12 cellular contexts compared by ENCODE assay signal in genomic region chr15:67825880-67826716, GRCh38. TPM values are rescaled to one million over a fixed set of nuclear protein-coding genes. Genes with fewer than 3 reads are reported as not detected.
DNase-seq lines count a peak whose midpoint lies in the region; ATAC-seq, FAIRE-seq and TF ChIP-seq lines count a peak whose summit lies in the region.
"Had no signal": no experiment of that assay in that cellular context is flagged by ENCODE, and none has a peak within 500 bp of the region (broad histone marks: within the 10 kb centered on the region; RNA-seq: fewer than 3 reads in every experiment).

No MANE protein-coding gene starts in this region.

- H3K4me3 ChIP-seq in breast epithelium: peak overlapping the region; percentile 7 to 50 (median 8)
- no peak overlapping the region for H3K4me3 ChIP-seq in HepG2 (replicated peaks in 1 of 3; ENCODE audit: insufficient read depth in 1 of 3, low read depth in 2 of 3, low read length in 3 of 3)

- H3K4me1 Mint-ChIP-seq in MCF 10A (ENCODE audit: insufficient read depth, unreplicated experiment): peaks cover 12% of the 10 kb centered on the region
- peaks cover 15% of the 10 kb centered on the region for H3K4me1 Mint-ChIP-seq in activated T-helper 2 cell treated with anti-CD3 and anti-CD28 coated beads, Interferon-gamma antibody, Interleukin-2, Interleukin-4, amounts not matched to agents 10 μg/mL and 5 μg/mL and 100 μg/mL, durations not matched to agents 14 hours and 24 hours and 36 hours (ENCODE audit: low read depth)
- peaks cover 77% of the 10 kb centered on the region for H3K4me1 Mint-ChIP-seq in stimulated activated naive CD8-positive, alpha-beta T cell treated with anti-CD3 and anti-CD28 coated beads, Interleukin-15, amount 100 ng/mL, for 72 hours

- H3K36me3 Mint-ChIP-seq in MCF 10A (ENCODE audit: insufficient read depth, unreplicated experiment): no peaks in the 10 kb centered on the region
- peaks cover 3% of the 10 kb centered on the region for H3K36me3 Mint-ChIP-seq in activated T-helper 2 cell treated with anti-CD3 and anti-CD28 coated beads, Interferon-gamma antibody, Interleukin-2, Interleukin-4, amounts not matched to agents 10 μg/mL and 5 μg/mL and 100 μg/mL, durations not matched to agents 14 hours and 24 hours and 36 hours (ENCODE audit: low read depth)

- H3K9me3 ChIP-seq in breast epithelium (no peaks in the 10 kb centered on the region), HepG2 (ENCODE audit: low read length) (no peaks in the 10 kb centered on the region)

- DNase-seq in breast epithelium (ENCODE audit: low spot score in 2 of 2): peak in 1 of 2 donors; percentile 49
- DNase-seq in MCF 10A (ENCODE audit: unreplicated experiment): no peak
- no peak for DNase-seq in activated T-helper 2 cell treated with anti-CD3 and anti-CD28 coated beads, Interferon-gamma antibody, Interleukin-2, Interleukin-4, amounts not matched to agents 10 μg/mL and 5 μg/mL and 100 μg/mL, durations not matched to agents 14 hours and 24 hours and 36 hours (ENCODE audit: low spot score)
- no peak for DNase-seq in HepG2 (ENCODE audit: low spot score)
- DNase-seq in stimulated activated naive CD8-positive, alpha-beta T cell treated with anti-CD3 and anti-CD28 coated beads, Interleukin-15, amount 100 ng/mL, for 72 hours: peak in 1 of 2 donors; percentile 20
- DNase-seq in hippocampal formation (lab: John Stamatoyannopoulos, UW): no peak
- DNase-seq in GF-D8 (lab: John Stamatoyannopoulos, UW): no peak
- DNase-seq: nucleus accumbens had no signal

- ATAC-seq in HepG2: no peak
- ATAC-seq in stimulated activated naive CD8-positive, alpha-beta T cell treated with anti-CD3 and anti-CD28 coated beads, Interleukin-15, amount 100 ng/mL, for 72 hours: no peak
- no peak for ATAC-seq in GM18519 (IDR thresholded peaks at IDR 0.05; ENCODE audit: low FRiP score, unreplicated experiment)

- H3K9me3 Mint-ChIP-seq in MCF 10A (ENCODE audit: unreplicated experiment): no peaks in the 10 kb centered on the region
- H3K9me3 Mint-ChIP-seq in activated T-helper 2 cell treated with anti-CD3 and anti-CD28 coated beads, Interferon-gamma antibody, Interleukin-2, Interleukin-4, amounts not matched to agents 10 μg/mL and 5 μg/mL and 100 μg/mL, durations not matched to agents 14 hours and 24 hours and 36 hours: no peaks in the 10 kb centered on the region
- H3K9me3 Mint-ChIP-seq in stimulated activated naive CD8-positive, alpha-beta T cell treated with anti-CD3 and anti-CD28 coated beads, Interleukin-15, amount 100 ng/mL, for 72 hours: no peaks in the 10 kb centered on the region

- H3K9ac ChIP-seq in HepG2 (ENCODE audit: insufficient read depth, low read depth, low read length): no peak overlapping the region

- TF ChIP-seq CTCF in breast epithelium (IDR thresholded peaks at IDR 0.05): no peak
- TF ChIP-seq CTCF in MCF 10A (IDR thresholded peaks at IDR 0.05; ENCODE audit: unreplicated experiment): no peak
- TF ChIP-seq CTCF in HepG2 (CRISPR knock-in tag; IDR thresholded peaks at IDR 0.05): no peak

- H3K79me2 ChIP-seq in HepG2 (ENCODE audit: insufficient read depth, low read length): no peaks in the 10 kb centered on the region

- FAIRE-seq in HepG2 (lab: Jason Lieb, UNC): no peak
- FAIRE-seq: frontal cortex had no signal

- H3K4me3 Mint-ChIP-seq in MCF 10A (ENCODE audit: unreplicated experiment): no peak overlapping the region
- no peak overlapping the region for H3K4me3 Mint-ChIP-seq in activated T-helper 2 cell treated with anti-CD3 and anti-CD28 coated beads, Interferon-gamma antibody, Interleukin-2, Interleukin-4, amounts not matched to agents 10 μg/mL and 5 μg/mL and 100 μg/mL, durations not matched to agents 14 hours and 24 hours and 36 hours (ENCODE audit: low read depth)
- peak overlapping the region; percentile 62 to 66 for H3K4me3 Mint-ChIP-seq in stimulated activated naive CD8-positive, alpha-beta T cell treated with anti-CD3 and anti-CD28 coated beads, Interleukin-15, amount 100 ng/mL, for 72 hours

- TF ChIP-seq POLR2A in breast epithelium (IDR thresholded peaks at IDR 0.05) (no peak), HepG2 (IDR thresholded peaks at IDR 0.05; ENCODE audit: insufficient read depth in 1 of 2, low read depth in 2 of 2, low read length in 2 of 2) (no peak)

- peaks cover 54% of the 10 kb centered on the region for H3K27me3 Mint-ChIP-seq in MCF 10A (ENCODE audit: insufficient read depth, unreplicated experiment)
- peaks cover 68% of the 10 kb centered on the region for H3K27me3 Mint-ChIP-seq in activated T-helper 2 cell treated with anti-CD3 and anti-CD28 coated beads, Interferon-gamma antibody, Interleukin-2, Interleukin-4, amounts not matched to agents 10 μg/mL and 5 μg/mL and 100 μg/mL, durations not matched to agents 14 hours and 24 hours and 36 hours (ENCODE audit: low read depth)
- peaks cover 90% of the 10 kb centered on the region for H3K27me3 Mint-ChIP-seq in stimulated activated naive CD8-positive, alpha-beta T cell treated with anti-CD3 and anti-CD28 coated beads, Interleukin-15, amount 100 ng/mL, for 72 hours

- in situ Hi-C loops in HepG2 (cut with HindIII; ENCODE audit: extremely low pct_ligation_motif_present, low pct_unique_long_range_greater_than_20kb): no loop called here

- H3K27ac ChIP-seq in breast epithelium (no peak overlapping the region), HepG2 (ENCODE audit: extremely low read length, insufficient read depth, low read length) (no peak overlapping the region)

- BruUV-seq in MCF 10A (replicated peaks; lab: Mats Ljungman, UMichigan) (no TSS peak), HepG2 (replicated peaks; lab: Mats Ljungman, UMichigan) (no TSS peak)

- TF ChIP-seq EP300 in HepG2 (IDR thresholded peaks at IDR 0.05; ENCODE audit: low read depth in 2 of 2, low read length in 2 of 2): no peak
- no peak for TF ChIP-seq EP300 in HepG2 (CRISPR knock-in tag; IDR thresholded peaks at IDR 0.05; ENCODE audit: borderline replicate concordance)

- H2AFZ ChIP-seq in HepG2 (ENCODE audit: low read length): no peak overlapping the region

- intact Hi-C loops in breast epithelium (cut with DNase I; ENCODE audit: low total_unique reads) (no loop called here), MCF 10A (cut with micrococcal nuclease) (no loop called here), HepG2 (cut with micrococcal nuclease; ENCODE audit: unreplicated experiment) (no loop called here)
- intact Hi-C loops in activated T-helper 2 cell treated with anti-CD3 and anti-CD28 coated beads, Interferon-gamma antibody, Interleukin-2, Interleukin-4, amounts not matched to agents 10 μg/mL and 5 μg/mL and 100 μg/mL, durations not matched to agents 14 hours and 24 hours and 36 hours (cut with micrococcal nuclease): no loop called here

- H4K20me1 ChIP-seq in HepG2 (ENCODE audit: insufficient read depth, low read length): 0 out of 2 replicates have a peak, but pooled peaks cover 2% of the 10 kb centered on the region

- WGBS in HepG2 (ENCODE audit: low lambda C conversion rate): 88% methylated on average over 44 of the region's 77 CpGs

- peaks cover 7 to 30% of the 10 kb centered on the region in 2 donors for H3K4me1 ChIP-seq in breast epithelium
- no peaks in the 10 kb centered on the region for H3K4me1 ChIP-seq in HepG2 (ENCODE audit: insufficient read depth, low read length)

- CTCF ChIA-PET in MCF 10A (lab: Yijun Ruan, JAX) (no interaction called here), HepG2 (lab: Yijun Ruan, JAX; ENCODE audit: low intra/inter-chr PET ratio, low total read pairs) (no interaction called here)

- no peak overlapping the region for H3K4me2 ChIP-seq in HepG2 (ENCODE audit: low read depth, low read length)

- peaks cover 35 to 100% of the 10 kb centered on the region in 2 donors for H3K27me3 ChIP-seq in breast epithelium
- peaks cover 15 to 74% of the 10 kb centered on the region in 2 experiments for H3K27me3 ChIP-seq in HepG2 (ENCODE audit: control insufficient read depth in 1 of 2, insufficient read depth in 2 of 2, low read length in 2 of 2)

- no peak overlapping the region for H3K27ac Mint-ChIP-seq in MCF 10A (ENCODE audit: low read depth, unreplicated experiment)
- peak overlapping the region; percentile 55 for H3K27ac Mint-ChIP-seq in activated T-helper 2 cell treated with anti-CD3 and anti-CD28 coated beads, Interferon-gamma antibody, Interleukin-2, Interleukin-4, amounts not matched to agents 10 μg/mL and 5 μg/mL and 100 μg/mL, durations not matched to agents 14 hours and 24 hours and 36 hours
- H3K27ac Mint-ChIP-seq in stimulated activated naive CD8-positive, alpha-beta T cell treated with anti-CD3 and anti-CD28 coated beads, Interleukin-15, amount 100 ng/mL, for 72 hours: no peak overlapping the region

- no peak for TF ChIP-seq RAD21 in HepG2 (CRISPR knock-in tag; IDR thresholded peaks at IDR 0.05)

- H3K36me3 ChIP-seq in breast epithelium (no peaks in the 10 kb centered on the region), HepG2 (replicated peaks in 1 of 2; ENCODE audit: control insufficient read depth in 1 of 2, insufficient read depth in 2 of 2, low read length in 2 of 2) (no peaks in the 10 kb centered on the region)

- POLR2A ChIA-PET in MCF 10A (lab: Yijun Ruan, JAX) (no interaction called here), HepG2 (lab: Yijun Ruan, JAX) (no interaction called here)

RNA-seq across cellular contexts. Expression of gene SKOR1, which starts 0.8 kb away (rescaled TPM):
- total RNA-seq in breast epithelium (1 to 10 TPM in 2 of 3 donors, under 1 TPM in 1; 0.98 to 1.8 (median 1.1) TPM), MCF 10A (2022) (0.07 and 0.17 TPM in 2 replicates), HepG2 (2016; rRNA removed; fragmentation: Illumina TruSeq; extraction: Trizol) (0.09 and 0.10 TPM in 2 replicates)
- total RNA-seq in activated T-helper 2 cell treated with anti-CD3 and anti-CD28 coated beads, Interferon-gamma antibody, Interleukin-2, Interleukin-4, amounts not matched to agents 10 μg/mL and 5 μg/mL and 100 μg/mL, durations not matched to agents 14 hours and 24 hours and 36 hours: 0.09 and 0.21 TPM in 2 replicates
- total RNA-seq in HepG2 (2016; cell fraction: cytosol; rRNA removed; fragmentation: Illumina TruSeq; extraction: Trizol; ENCODE audit: low read depth): 0.10 TPM in 1 of 2 replicates, not detected in the other
- total RNA-seq in HepG2 (2016; cell fraction: insoluble cytoplasmic fraction; rRNA removed; fragmentation: Illumina TruSeq; extraction: Trizol): 0.09 TPM in 1 of 2 replicates, not detected in the other
- not detected in 2 replicates for total RNA-seq in HepG2 (2016; cell fraction: membrane; rRNA removed; fragmentation: Illumina TruSeq; extraction: Trizol)
- 0.25 TPM in 1 of 2 replicates, not detected in the other for total RNA-seq in HepG2 (2016; cell fraction: nucleus; rRNA removed; fragmentation: Illumina TruSeq; extraction: Trizol)
- polyA plus RNA-seq in HepG2 (2011; rRNA removed): 0.11 and 0.14 TPM in 2 replicates
- polyA plus RNA-seq in HepG2 (2011; cell fraction: cytosol; rRNA removed): 0.04 and 0.09 TPM in 2 replicates
- 0.96 and 1.0 TPM in 2 replicates for polyA plus RNA-seq in HepG2 (2011; cell fraction: nucleus; rRNA removed)
- 0.27 and 0.28 TPM in 2 replicates for polyA plus RNA-seq in HepG2 (2012)
- not detected in 2 replicates for polyA plus RNA-seq in HepG2 (2016; cell fraction: cytosol; fragmentation: Illumina TruSeq; extraction: Trizol; ENCODE audit: low read depth)
- polyA plus RNA-seq in HepG2 (2016; cell fraction: insoluble cytoplasmic fraction; fragmentation: Illumina TruSeq; extraction: Trizol; ENCODE audit: low read depth): 0.05 and 0.14 TPM in 2 replicates
- not detected in 2 replicates for polyA plus RNA-seq in HepG2 (2016; cell fraction: membrane; fragmentation: Illumina TruSeq; extraction: Trizol; ENCODE audit: low read depth)
- 0.35 and 0.36 TPM in 2 replicates for polyA plus RNA-seq in HepG2 (2016; cell fraction: nucleus; fragmentation: Illumina TruSeq; extraction: Trizol; ENCODE audit: insufficient read depth, low read depth)
- 0.28 and 0.80 TPM in 2 replicates for polyA minus RNA-seq in HepG2 (2011; rRNA and poly(A)+ RNA removed; ENCODE audit: low replicate concordance)
- polyA minus RNA-seq in HepG2 (2011; cell fraction: cytosol; rRNA and poly(A)+ RNA removed): not detected in 2 replicates
- 0.75 and 0.90 TPM in 2 replicates for polyA minus RNA-seq in HepG2 (2011; cell fraction: nucleus; rRNA and poly(A)+ RNA removed)

RNA-seq across cellular contexts. Expression of gene RNU6-1, which starts 13.7 kb away (rescaled TPM):
- not detected for total RNA-seq in breast epithelium
- total RNA-seq in MCF 10A (2022): not detected in 2 replicates
- total RNA-seq in activated T-helper 2 cell treated with anti-CD3 and anti-CD28 coated beads, Interferon-gamma antibody, Interleukin-2, Interleukin-4, amounts not matched to agents 10 μg/mL and 5 μg/mL and 100 μg/mL, durations not matched to agents 14 hours and 24 hours and 36 hours: not detected in 2 replicates
- under 0.01 TPM in 1 of 2 replicates, not detected in the other for total RNA-seq in HepG2 (2016; rRNA removed; fragmentation: Illumina TruSeq; extraction: Trizol)
- total RNA-seq in HepG2 (2016; cell fraction: cytosol; rRNA removed; fragmentation: Illumina TruSeq; extraction: Trizol; ENCODE audit: low read depth): under 0.01 TPM in 2 replicates
- total RNA-seq in HepG2 (2016; cell fraction: insoluble cytoplasmic fraction; rRNA removed; fragmentation: Illumina TruSeq; extraction: Trizol): under 0.01 TPM in 1 of 2 replicates, not detected in the other
- under 0.01 TPM in 1 of 2 replicates, not detected in the other for total RNA-seq in HepG2 (2016; cell fraction: membrane; rRNA removed; fragmentation: Illumina TruSeq; extraction: Trizol)
- total RNA-seq in HepG2 (2016; cell fraction: nucleus; rRNA removed; fragmentation: Illumina TruSeq; extraction: Trizol): not detected in 2 replicates
- polyA plus RNA-seq in HepG2 (2011; rRNA removed): not detected in 2 replicates
- not detected in 2 replicates for polyA plus RNA-seq in HepG2 (2011; cell fraction: cytosol; rRNA removed)
- not detected in 2 replicates for polyA plus RNA-seq in HepG2 (2011; cell fraction: nucleus; rRNA removed)
- not detected in 2 replicates for polyA plus RNA-seq in HepG2 (2012)
- not detected in 2 replicates for polyA plus RNA-seq in HepG2 (2016; cell fraction: cytosol; fragmentation: Illumina TruSeq; extraction: Trizol; ENCODE audit: low read depth)
- not detected in 2 replicates for polyA plus RNA-seq in HepG2 (2016; cell fraction: insoluble cytoplasmic fraction; fragmentation: Illumina TruSeq; extraction: Trizol; ENCODE audit: low read depth)
- not detected in 2 replicates for polyA plus RNA-seq in HepG2 (2016; cell fraction: membrane; fragmentation: Illumina TruSeq; extraction: Trizol; ENCODE audit: low read depth)
- polyA plus RNA-seq in HepG2 (2016; cell fraction: nucleus; fragmentation: Illumina TruSeq; extraction: Trizol; ENCODE audit: insufficient read depth, low read depth): not detected in 2 replicates
- under 0.01 TPM in 1 of 2 replicates, not detected in the other for polyA minus RNA-seq in HepG2 (2011; rRNA and poly(A)+ RNA removed; ENCODE audit: low replicate concordance)
- polyA minus RNA-seq in HepG2 (2011; cell fraction: cytosol; rRNA and poly(A)+ RNA removed): under 0.01 TPM in 1 of 2 replicates, not detected in the other
- polyA minus RNA-seq in HepG2 (2011; cell fraction: nucleus; rRNA and poly(A)+ RNA removed): not detected in 2 replicates
- total RNA-seq: aorta, frontal cortex, HT-29 had no signal
- polyA plus RNA-seq: aorta had no signal

Comparison
In these comparisons a context has a peak if more than half of its experiments do, and no peak if none do; other contexts are left out.
1. H3K4me3 ChIP-seq: peak in breast epithelium (3 of 3); none in HepG2 (0 of 3).
2. H3K4me3 Mint-ChIP-seq: peak in stimulated activated naive CD8-positive, alpha-beta T cell treated with anti-CD3 and anti-CD28 coated beads, Interleukin-15, amount 100 ng/mL, for 72 hours (2 of 2); none in MCF 10A (single experiment) and activated T-helper 2 cell treated with anti-CD3 and anti-CD28 coated beads, Interferon-gamma antibody, Interleukin-2, Interleukin-4, amounts not matched to agents 10 μg/mL and 5 μg/mL and 100 μg/mL, durations not matched to agents 14 hours and 24 hours and 36 hours (single experiment).